In genomic region chr16:22191089-22191965, GRCh38 we compare ENCODE assay signal across 1 cellular context.
A peak's percentile ranks its signal among the peaks of the same experiment; 100 is the strongest.
TF ChIP-seq lines count a peak whose summit lies in the region.

No MANE protein-coding gene starts in this region.

TF ChIP-seq in HepG2, 621 proteins besides CTCF, POLR2A, EP300 and RAD21 (continued from another document and continues in another):
- TF ChIP-seq HMGA1 (CRISPR knock-in tag; conservative IDR thresholded peaks at IDR 0.05) (no peak), FOSL2 (CRISPR knock-in tag; IDR thresholded peaks at IDR 0.05) (peak; percentile 50), LCORL (IDR thresholded peaks at IDR 0.05) (0 out of 2 replicates have a peak, but pooled peaks have one; percentile 36), LCORL (CRISPR knock-in tag; IDR thresholded peaks at IDR 0.05) (peak; percentile 40), SAFB2 (CRISPR knock-in tag; IDR thresholded peaks at IDR 0.05; ENCODE audit: borderline replicate concordance, low read depth) (no peak), MYPOP (CRISPR knock-in tag; IDR thresholded peaks at IDR 0.05) (peak; percentile 99), SKI (IDR thresholded peaks at IDR 0.05; ENCODE audit: partially characterized antibody) (peak; percentile 31), ZFX (CRISPR knock-in tag; IDR thresholded peaks at IDR 0.05; ENCODE audit: low read depth) (peak; percentile 97), ARID3A (IDR thresholded peaks at IDR 0.05; ENCODE audit: low read depth, low read length) (0 out of 2 replicates have a peak, but pooled peaks have one; percentile 8), ZBTB20 (CRISPR knock-in tag; IDR thresholded peaks at IDR 0.05; ENCODE audit: borderline replicate concordance, low read depth) (0 out of 2 replicates have a peak, but pooled peaks have one; percentile 13), ZNF773 (CRISPR knock-in tag; IDR thresholded peaks at IDR 0.05; ENCODE audit: borderline replicate concordance) (no peak), ZMYM2 (CRISPR knock-in tag; IDR thresholded peaks at IDR 0.05) (no peak), PLRG1 (conservative IDR thresholded peaks at IDR 0.05) (no peak), SRY (CRISPR knock-in tag; IDR thresholded peaks at IDR 0.05) (peak; percentile 80), NR2F2 (IDR thresholded peaks at IDR 0.05; ENCODE audit: borderline replicate concordance, low read depth) (no peak), RNF2 (conservative IDR thresholded peaks at IDR 0.05; ENCODE audit: low read depth) (no peak), DPF2 (CRISPR knock-in tag; IDR thresholded peaks at IDR 0.05; ENCODE audit: borderline replicate concordance, low read depth) (no peak), NFE2 (CRISPR knock-in tag; IDR thresholded peaks at IDR 0.05) (no peak), DR1 (CRISPR knock-in tag; IDR thresholded peaks at IDR 0.05) (peak; percentile 81), ZNF18 (CRISPR knock-in tag; IDR thresholded peaks at IDR 0.05; ENCODE audit: insufficient replicate concordance) (no peak), YY1 (IDR thresholded peaks at IDR 0.05; ENCODE audit: insufficient read depth, insufficient replicate concordance, low read depth, low read length) (no peak), KMT2B (CRISPR knock-in tag; IDR thresholded peaks at IDR 0.05) (peak; percentile 51; the same call in 1 of the 2 replicates), ZSCAN21 (CRISPR knock-in tag; IDR thresholded peaks at IDR 0.05; ENCODE audit: borderline replicate concordance) (peak; percentile 48; the same call in 1 of the 2 replicates), IKZF4 (CRISPR knock-in tag; IDR thresholded peaks at IDR 0.05; ENCODE audit: borderline replicate concordance, low read depth, not compliant biosample characterization) (peak; percentile 32), YEATS2 (CRISPR knock-in tag; IDR thresholded peaks at IDR 0.05; ENCODE audit: borderline replicate concordance) (0 out of 2 replicates have a peak, but pooled peaks have one; percentile 58), KDM2A (CRISPR knock-in tag; IDR thresholded peaks at IDR 0.05; ENCODE audit: borderline replicate concordance, low read depth) (peak; percentile 48; the same call in 1 of the 2 replicates), CBX2 (IDR thresholded peaks at IDR 0.05; ENCODE audit: low read depth, low read length) (0 out of 2 replicates have a peak, but pooled peaks have one; percentile 41), CBX2 (CRISPR knock-in tag; IDR thresholded peaks at IDR 0.05; ENCODE audit: low read depth) (0 out of 2 replicates have a peak, but pooled peaks have one; percentile 38), SKIL (CRISPR knock-in tag; IDR thresholded peaks at IDR 0.05; ENCODE audit: borderline replicate concordance) (0 out of 2 replicates have a peak, but pooled peaks have one; percentile 29), ZNF530 (CRISPR knock-in tag; IDR thresholded peaks at IDR 0.05; ENCODE audit: low read depth) (no peak), FOXP1 (IDR thresholded peaks at IDR 0.05) (no peak), FOXP1 (CRISPR knock-in tag; IDR thresholded peaks at IDR 0.05) (no peak), ZNF331 (CRISPR knock-in tag; IDR thresholded peaks at IDR 0.05) (peak; percentile 42), JDP2 (CRISPR knock-in tag; IDR thresholded peaks at IDR 0.05; ENCODE audit: borderline replicate concordance) (no peak), ZNF609 (CRISPR knock-in tag; IDR thresholded peaks at IDR 0.05; ENCODE audit: borderline replicate concordance) (peak; percentile 74), ZKSCAN8 (CRISPR knock-in tag; IDR thresholded peaks at IDR 0.05; ENCODE audit: borderline replicate concordance) (no peak; the same call in 1 of the 2 replicates), SSRP1 (CRISPR knock-in tag; IDR thresholded peaks at IDR 0.05) (0 out of 2 replicates have a peak, but pooled peaks have one; percentile 7), ZNF317 (CRISPR knock-in tag; IDR thresholded peaks at IDR 0.05) (peak; percentile 84), ZNF558 (CRISPR knock-in tag; IDR thresholded peaks at IDR 0.05; ENCODE audit: borderline replicate concordance) (no peak), JUNB (CRISPR knock-in tag; IDR thresholded peaks at IDR 0.05; ENCODE audit: borderline replicate concordance) (no peak), ZMAT5 (CRISPR knock-in tag; IDR thresholded peaks at IDR 0.05; ENCODE audit: borderline replicate concordance, low read depth) (no peak)
- TF ChIP-seq, protein P1, sequence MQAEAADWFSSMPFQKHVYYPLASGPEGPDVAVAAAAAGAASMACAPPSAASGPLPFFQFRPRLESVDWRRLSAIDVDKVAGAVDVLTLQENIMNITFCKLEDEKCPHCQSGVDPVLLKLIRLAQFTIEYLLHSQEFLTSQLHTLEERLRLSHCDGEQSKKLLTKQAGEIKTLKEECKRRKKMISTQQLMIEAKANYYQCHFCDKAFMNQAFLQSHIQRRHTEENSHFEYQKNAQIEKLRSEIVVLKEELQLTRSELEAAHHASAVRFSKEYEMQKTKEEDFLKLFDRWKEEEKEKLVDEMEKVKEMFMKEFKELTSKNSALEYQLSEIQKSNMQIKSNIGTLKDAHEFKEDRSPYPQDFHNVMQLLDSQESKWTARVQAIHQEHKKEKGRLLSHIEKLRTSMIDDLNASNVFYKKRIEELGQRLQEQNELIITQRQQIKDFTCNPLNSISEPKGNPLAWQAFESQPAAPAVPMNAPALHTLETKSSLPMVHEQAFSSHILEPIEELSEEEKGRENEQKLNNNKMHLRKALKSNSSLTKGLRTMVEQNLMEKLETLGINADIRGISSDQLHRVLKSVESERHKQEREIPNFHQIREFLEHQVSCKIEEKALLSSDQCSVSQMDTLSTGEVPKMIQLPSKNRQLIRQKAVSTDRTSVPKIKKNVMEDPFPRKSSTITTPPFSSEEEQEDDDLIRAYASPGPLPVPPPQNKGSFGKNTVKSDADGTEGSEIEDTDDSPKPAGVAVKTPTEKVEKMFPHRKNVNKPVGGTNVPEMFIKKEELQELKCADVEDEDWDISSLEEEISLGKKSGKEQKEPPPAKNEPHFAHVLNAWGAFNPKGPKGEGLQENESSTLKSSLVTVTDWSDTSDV (CRISPR knock-in tag; IDR thresholded peaks at IDR 0.05) = no peak
- TF ChIP-seq, protein P2, sequence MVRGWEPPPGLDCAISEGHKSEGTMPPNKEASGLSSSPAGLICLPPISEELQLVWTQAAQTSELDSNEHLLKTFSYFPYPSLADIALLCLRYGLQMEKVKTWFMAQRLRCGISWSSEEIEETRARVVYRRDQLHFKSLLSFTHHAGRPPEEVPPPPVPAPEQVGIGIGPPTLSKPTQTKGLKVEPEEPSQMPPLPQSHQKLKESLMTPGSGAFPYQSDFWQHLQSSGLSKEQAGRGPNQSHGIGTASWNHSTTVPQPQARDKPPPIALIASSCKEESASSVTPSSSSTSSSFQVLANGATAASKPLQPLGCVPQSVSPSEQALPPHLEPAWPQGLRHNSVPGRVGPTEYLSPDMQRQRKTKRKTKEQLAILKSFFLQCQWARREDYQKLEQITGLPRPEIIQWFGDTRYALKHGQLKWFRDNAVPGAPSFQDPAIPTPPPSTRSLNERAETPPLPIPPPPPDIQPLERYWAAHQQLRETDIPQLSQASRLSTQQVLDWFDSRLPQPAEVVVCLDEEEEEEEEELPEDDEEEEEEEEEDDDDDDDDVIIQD (CRISPR knock-in tag; IDR thresholded peaks at IDR 0.05; ENCODE audit: low read depth) = peak; percentile 53
- TF ChIP-seq, protein P3, sequence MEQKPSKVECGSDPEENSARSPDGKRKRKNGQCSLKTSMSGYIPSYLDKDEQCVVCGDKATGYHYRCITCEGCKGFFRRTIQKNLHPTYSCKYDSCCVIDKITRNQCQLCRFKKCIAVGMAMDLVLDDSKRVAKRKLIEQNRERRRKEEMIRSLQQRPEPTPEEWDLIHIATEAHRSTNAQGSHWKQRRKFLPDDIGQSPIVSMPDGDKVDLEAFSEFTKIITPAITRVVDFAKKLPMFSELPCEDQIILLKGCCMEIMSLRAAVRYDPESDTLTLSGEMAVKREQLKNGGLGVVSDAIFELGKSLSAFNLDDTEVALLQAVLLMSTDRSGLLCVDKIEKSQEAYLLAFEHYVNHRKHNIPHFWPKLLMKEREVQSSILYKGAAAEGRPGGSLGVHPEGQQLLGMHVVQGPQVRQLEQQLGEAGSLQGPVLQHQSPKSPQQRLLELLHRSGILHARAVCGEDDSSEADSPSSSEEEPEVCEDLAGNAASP (CRISPR knock-in tag; IDR thresholded peaks at IDR 0.05; ENCODE audit: borderline replicate concordance) = peak; percentile 11; the same call in 1 of the 2 replicates
